26 cellular contexts compared by ENCODE assay signal in the genomic region with DNA sequence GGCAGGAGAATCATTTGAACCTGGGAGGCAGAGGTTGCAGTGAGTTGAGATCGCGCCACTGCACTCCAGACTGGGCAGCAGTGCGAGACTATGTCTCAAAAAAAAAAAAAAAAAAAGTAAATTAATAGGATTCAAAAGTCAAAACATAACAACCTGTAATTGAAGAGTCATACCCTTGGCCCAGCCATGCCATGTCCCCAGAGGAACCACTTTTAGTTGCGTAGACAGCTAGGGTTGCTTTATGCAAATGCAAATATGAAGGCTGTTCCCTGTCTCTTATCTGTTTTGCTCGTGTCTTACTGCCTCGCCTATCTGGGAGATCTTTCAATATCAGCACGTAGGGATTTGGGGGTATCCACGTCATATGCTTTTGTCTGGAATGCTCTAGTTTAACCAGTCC.
"Had no signal": no experiment of that assay in that cellular context is flagged by ENCODE, and none has a peak within 500 bp of the region (broad histone marks: within the 10 kb centered on the region; RNA-seq: fewer than 3 reads in every experiment).

No MANE protein-coding gene starts in this region.

- H3K36me3 ChIP-seq: heart right ventricle, left ventricle myocardium inferior, ovary, prostate gland, sigmoid colon, thyroid gland, transverse colon, uterus had no signal

- H3K27ac Mint-ChIP-seq: natural killer cell treated with Interleukin-12 subunit alpha and Interleukin-12 subunit beta and Interleukin-15 and Interleukin-18, amount 100 ng/mL, for 72 hours; stimulated activated naive B cell treated with anti-CD40 and anti-IgM and Interleukin-4, amounts not matched to agents 10 μg/mL and 1 μg/mL and 100 μg/mL, for 72 hours had no signal

- H3K27ac ChIP-seq: heart right ventricle, hepatocyte, left ventricle myocardium inferior, ovary, prostate gland, sigmoid colon, testis, thyroid gland, transverse colon, uterus had no signal

- H3K4me3 ChIP-seq: heart right ventricle, hepatocyte, left ventricle myocardium inferior, lung, mucosa of descending colon, ovary, prostate gland, sigmoid colon, stomach, testis, thyroid gland, transverse colon, uterus had no signal

- H3K9me3 Mint-ChIP-seq: naive thymus-derived CD4-positive, alpha-beta T cell; natural killer cell treated with Interleukin-12 subunit alpha and Interleukin-12 subunit beta and Interleukin-15 and Interleukin-18, amount 100 ng/mL, for 72 hours; stimulated activated naive B cell treated with anti-CD40 and anti-IgM and Interleukin-4, amounts not matched to agents 10 μg/mL and 1 μg/mL and 100 μg/mL, for 72 hours had no signal

- H3K4me1 ChIP-seq: left ventricle myocardium inferior, prostate gland, sigmoid colon, testis, thyroid gland, uterus had no signal

- H3K9me3 ChIP-seq: heart right ventricle, left ventricle myocardium inferior, mucosa of descending colon, ovary, prostate gland, sigmoid colon, stomach, testis, thyroid gland, transverse colon, uterus had no signal

- H3K36me3 Mint-ChIP-seq: natural killer cell treated with Interleukin-12 subunit alpha and Interleukin-12 subunit beta and Interleukin-15 and Interleukin-18, amount 100 ng/mL, for 72 hours had no signal

- H3K4me3 Mint-ChIP-seq: naive thymus-derived CD4-positive, alpha-beta T cell; natural killer cell treated with Interleukin-12 subunit alpha and Interleukin-12 subunit beta and Interleukin-15 and Interleukin-18, amount 100 ng/mL, for 72 hours; stimulated activated naive B cell treated with anti-CD40 and anti-IgM and Interleukin-4, amounts not matched to agents 10 μg/mL and 1 μg/mL and 100 μg/mL, for 72 hours had no signal

- ATAC-seq: heart right ventricle; mucosa of descending colon; naive thymus-derived CD4-positive, alpha-beta T cell; natural killer cell treated with Interleukin-12 subunit alpha and Interleukin-12 subunit beta and Interleukin-15 and Interleukin-18, amount 100 ng/mL, for 72 hours; right cardiac atrium; stimulated activated naive B cell treated with anti-CD40 and anti-IgM and Interleukin-4, amounts not matched to agents 10 μg/mL and 1 μg/mL and 100 μg/mL, for 72 hours; stimulated activated naive CD8-positive, alpha-beta T cell treated with anti-CD3 and anti-CD28 coated beads, Interleukin-15, Interleukin-2, amounts not matched to agents 100 U/mL and 50 U/mL, for 24 hours had no signal

- H3K27me3 ChIP-seq: heart right ventricle, hepatocyte, ovary, sigmoid colon, stomach, testis, thyroid gland, transverse colon, uterus had no signal

- DNase-seq: heart right ventricle; islet precursor cell; left ventricle myocardium inferior; midbrain; mucosa of descending colon; naive thymus-derived CD4-positive, alpha-beta T cell; ovary; retina; right cardiac atrium; sigmoid colon; small intestine; stimulated activated CD4-positive, alpha-beta T cell treated with anti-CD3 and anti-CD28 coated beads, Interleukin-1b, Interleukin-23, amount 100 ng/mL, for 48 hours; stimulated activated CD4-positive, alpha-beta T cell treated with anti-CD3 and anti-CD28 coated beads, Interleukin-2, amount 100 ng/mL, for 48 hours; stimulated activated CD4-positive, alpha-beta T cell treated with anti-CD3 and anti-CD28 coated beads, Interleukin-4, amount 100 ng/mL, for 4 hours; stimulated activated CD8-positive, alpha-beta memory T cell treated with anti-CD3 and anti-CD28 coated beads, Interleukin-4, amount 100 ng/mL, for 48 hours; stimulated activated naive B cell treated with anti-CD40 and anti-IgM and Interleukin-4, amounts not matched to agents 10 μg/mL and 1 μg/mL and 100 μg/mL, for 72 hours; stimulated activated naive CD8-positive, alpha-beta T cell treated with anti-CD3 and anti-CD28 coated beads, Interleukin-15, Interleukin-2, amounts not matched to agents 100 U/mL and 50 U/mL, for 24 hours; stomach; testis; thyroid gland; transverse colon; uterus had no signal

- H3K27me3 Mint-ChIP-seq: naive thymus-derived CD4-positive, alpha-beta T cell; natural killer cell treated with Interleukin-12 subunit alpha and Interleukin-12 subunit beta and Interleukin-15 and Interleukin-18, amount 100 ng/mL, for 72 hours; stimulated activated naive B cell treated with anti-CD40 and anti-IgM and Interleukin-4, amounts not matched to agents 10 μg/mL and 1 μg/mL and 100 μg/mL, for 72 hours had no signal
